ENCODE assay signal across 20 cellular contexts in the genomic region with DNA sequence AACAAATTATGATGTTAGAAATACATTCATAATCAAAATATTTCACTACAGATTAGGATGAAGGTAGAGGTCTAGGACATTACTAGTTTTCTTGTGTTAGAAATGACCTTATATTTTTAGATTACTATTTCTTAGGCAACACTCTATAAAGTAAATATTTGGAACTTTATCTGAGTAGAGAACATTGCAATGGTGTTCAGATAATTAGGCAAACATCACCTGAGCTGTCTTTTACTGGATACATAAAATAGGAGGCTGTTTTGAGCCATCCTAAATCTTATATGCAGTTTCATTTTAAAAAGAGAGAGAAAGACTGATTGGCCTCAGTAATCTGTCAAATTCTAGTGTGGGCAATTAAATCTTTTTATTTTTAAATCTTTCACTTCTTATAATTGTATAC.
"Had no signal": no experiment of that assay in that cellular context is flagged by ENCODE, and none has a peak within 500 bp of the region (broad histone marks: within the 10 kb centered on the region; RNA-seq: fewer than 3 reads in every experiment).

No MANE protein-coding gene starts in this region.

- H3K9me3 ChIP-seq: ovary, prostate gland had no signal

- H3K36me3 ChIP-seq: ovary, prostate gland had no signal

- H3K27me3 ChIP-seq: ovary had no signal

- H3K4me1 ChIP-seq: prostate gland had no signal

- ATAC-seq: activated naive CD8-positive, alpha-beta T cell treated with anti-CD3 and anti-CD28 coated beads, Interleukin-2, amount 50 U/mL, for 24 hours; activated T-cell treated with anti-CD3 and anti-CD28 coated beads, Interleukin-2, amount 50 U/mL, for 4 hours; left colon; natural killer cell; stimulated activated naive CD8-positive, alpha-beta T cell treated with anti-CD3 and anti-CD28 coated beads, Interleukin-15, amount 100 ng/mL, for 72 hours had no signal

- FAIRE-seq: frontal cortex, keratinocyte had no signal

- DNase-seq: activated CD4-positive, alpha-beta T cell treated with anti-CD3 and anti-CD28 coated beads for 4 hours; activated CD4-positive, alpha-beta T cell treated with anti-CD3 and anti-CD28 coated beads, Interleukin-2, amount 50 U/mL, for 48 hours; activated CD4-positive, CD25-positive, alpha-beta regulatory T cell; activated CD8-positive, alpha-beta memory T cell treated with anti-CD3 and anti-CD28 coated beads, Interleukin-2, amount 50 U/mL, for 48 hours; activated effector memory CD4-positive, alpha-beta T cell treated with Interleukin-2 at 50 U/mL for 16 hours; activated naive CD4-positive, alpha-beta T cell treated with anti-CD3 and anti-CD28 coated beads for 36 hours; activated naive CD8-positive, alpha-beta T cell treated with anti-CD3 and anti-CD28 coated beads, Interleukin-2, amount 50 U/mL, for 24 hours; activated T-cell treated with anti-CD3 and anti-CD28 coated beads, Interleukin-2, amount 50 U/mL, for 4 hours; effector CD8-positive, alpha-beta T cell; glutamatergic neuron; left colon; mammary epithelial cell; natural killer cell; ovary; right cardiac atrium; stimulated activated CD4-positive, alpha-beta T cell treated with anti-CD3 and anti-CD28 coated beads, Interleukin-1b, Interleukin-23, amount 100 ng/mL, for 48 hours; stimulated activated naive CD8-positive, alpha-beta T cell treated with anti-CD3 and anti-CD28 coated beads, Interleukin-15, amount 100 ng/mL, for 72 hours had no signal

- H3K27ac ChIP-seq: ovary, prostate gland had no signal

- H3K4me3 ChIP-seq: ovary, prostate gland had no signal
